Comparison of ENCODE assay signal across 8 cellular contexts in genomic region chr10:46284286-46285229, GRCh38. TPM values are rescaled to one million over a fixed set of nuclear protein-coding genes. Genes with fewer than 3 reads are reported as not detected.
DNase-seq lines count a peak whose midpoint lies in the region; ATAC-seq and TF ChIP-seq lines count a peak whose summit lies in the region.

No MANE protein-coding gene starts in this region.

- H3K36me3 Mint-ChIP-seq in glutamatergic neuron (ENCODE audit: unreplicated experiment) (no peaks in the 10 kb centered on the region), osteocyte (ENCODE audit: unreplicated experiment) (no peaks in the 10 kb centered on the region)

- DNase-seq in DND-41 (peak; percentile 87), SK-MEL-5 (ENCODE audit: low read depth, low spot score) (peak; percentile 63), glutamatergic neuron (peak; percentile 80), osteocyte (ENCODE audit: extremely low spot score, unreplicated experiment) (peak; percentile 90), thyroid gland (peak; percentile 85 to 86)
- peak; percentile 67 for DNase-seq in Jurkat, Clone E6-1 (ENCODE audit: low read depth, low spot score)
- DNase-seq in activated naive CD4-positive, alpha-beta T cell treated with anti-CD3 and anti-CD28 coated beads, Interleukin-2, amount 50 U/mL, for 16 hours: peak; percentile 80

- no peaks in the 10 kb centered on the region for H3K79me2 ChIP-seq in DND-41 (ENCODE audit: insufficient read depth, low read length)

- H3K27me3 Mint-ChIP-seq in glutamatergic neuron (ENCODE audit: unreplicated experiment): peaks cover 10% of the 10 kb centered on the region
- H3K27me3 Mint-ChIP-seq in osteocyte (ENCODE audit: unreplicated experiment): peaks cover 30% of the 10 kb centered on the region

- intact Hi-C loops in thyroid gland (cut with DNase I): loop anchor here (5.0 to 10.0 kb wide), 2 partner anchors 180 to 1098 kb away; partner anchors contain the start of gene ZNF488

- in situ Hi-C loops in SK-MEL-5 (cut with HindIII; ENCODE audit: low pct_unique_long_range_greater_than_20kb, low sequenced_read_pairs): no loop called here

- H3K4me1 Mint-ChIP-seq in glutamatergic neuron (ENCODE audit: low read depth, unreplicated experiment) (peaks cover 8% of the 10 kb centered on the region), osteocyte (ENCODE audit: unreplicated experiment) (peaks cover 15% of the 10 kb centered on the region)

- H3K4me2 ChIP-seq in DND-41 (ENCODE audit: insufficient read depth, low read length): peak overlapping the region; percentile 85

- ATAC-seq in DND-41 (ENCODE audit: insufficient read depth, low read depth): peak; percentile 85
- ATAC-seq in GM21723 (IDR thresholded peaks at IDR 0.05; ENCODE audit: unreplicated experiment): peak; percentile 93

- H3K4me3 Mint-ChIP-seq in glutamatergic neuron (ENCODE audit: unreplicated experiment): peak overlapping the region; percentile 89
- H3K4me3 Mint-ChIP-seq in osteocyte (ENCODE audit: unreplicated experiment): peak overlapping the region; percentile 84

- H3K4me1 ChIP-seq in DND-41 (ENCODE audit: insufficient read depth, low read length): peaks cover 27% of the 10 kb centered on the region
- H3K4me1 ChIP-seq in thyroid gland: peaks cover 20 to 26% of the 10 kb centered on the region in 2 donors

- peak overlapping the region; percentile 54 for H3K27ac ChIP-seq in DND-41 (ENCODE audit: low read length)
- H3K27ac ChIP-seq in thyroid gland: peak overlapping the region; percentile 55 to 76 (median 71)

- TF ChIP-seq CTCF in DND-41 (IDR thresholded peaks at IDR 0.05; ENCODE audit: borderline replicate concordance, extremely low read depth, low read length, poor library complexity, severe bottlenecking) (no peak), glutamatergic neuron (IDR thresholded peaks at IDR 0.05; ENCODE audit: partially characterized antibody, unreplicated experiment) (no peak), osteocyte (IDR thresholded peaks at IDR 0.05) (no peak), thyroid gland (IDR thresholded peaks at IDR 0.05) (no peak)

- H3K9me3 ChIP-seq in DND-41 (ENCODE audit: insufficient read depth, low read length, severe bottlenecking) (no peaks in the 10 kb centered on the region), thyroid gland (no peaks in the 10 kb centered on the region)

- H3K27ac Mint-ChIP-seq in glutamatergic neuron (ENCODE audit: unreplicated experiment) (peak overlapping the region; percentile 33), osteocyte (ENCODE audit: unreplicated experiment) (peak overlapping the region; percentile 72)

- peak in 1 of 2 donors; percentile 55 for TF ChIP-seq POLR2A in thyroid gland (IDR thresholded peaks at IDR 0.05)

- 6 to 7% methylated on average over 31 to 33 of the region's 82 CpGs for WGBS in thyroid gland, 2 donors

- H2AFZ ChIP-seq in DND-41 (ENCODE audit: low read depth, low read length): peak overlapping the region; percentile 72

- peaks cover 5% of the 10 kb centered on the region for H3K27me3 ChIP-seq in DND-41 (ENCODE audit: insufficient read depth, low read length, poor library complexity)
- H3K27me3 ChIP-seq in thyroid gland: no peaks in the 10 kb centered on the region

- H4K20me1 ChIP-seq in DND-41 (ENCODE audit: insufficient read depth, low read length): no peaks in the 10 kb centered on the region

- peaks cover 5% of the 10 kb centered on the region for H3K9me3 Mint-ChIP-seq in glutamatergic neuron (ENCODE audit: unreplicated experiment)
- no peaks in the 10 kb centered on the region for H3K9me3 Mint-ChIP-seq in osteocyte (ENCODE audit: unreplicated experiment)

- H3K36me3 ChIP-seq in DND-41 (ENCODE audit: insufficient read depth, low read length): no peaks in the 10 kb centered on the region
- no peaks in the 10 kb centered on the region for H3K36me3 ChIP-seq in thyroid gland

- peak overlapping the region; percentile 83 for H3K9ac ChIP-seq in DND-41 (ENCODE audit: low read depth, low read length)

- H3K4me3 ChIP-seq in DND-41 (ENCODE audit: low read depth in 1 of 2, low read length in 2 of 2) (peak overlapping the region; percentile 37 to 69), thyroid gland (replicated peaks in 1 of 3) (peak overlapping the region; percentile 41 to 73 (median 49))
- peak overlapping the region; percentile 67 for H3K4me3 ChIP-seq in Jurkat, Clone E6-1 (ENCODE audit: low read length)

RNA-seq across cellular contexts. Expression of gene ANTXRL, which starts 2.2 kb away (rescaled TPM):
- not detected for polyA plus RNA-seq in Jurkat, Clone E6-1 (2012; ENCODE audit: insufficient read depth, insufficient read length)
- total RNA-seq in SK-MEL-5 (2014; rRNA removed; shearing (Covaris generic)): not detected in 2 replicates
- 0.05 TPM in 2 replicates for polyA plus RNA-seq in SK-MEL-5 (2015; cell fraction: cytosol; rRNA removed)
- polyA plus RNA-seq in SK-MEL-5 (2015; cell fraction: nucleus; rRNA removed): 4.7 TPM in 1 of 2 replicates, not detected in the other
- total RNA-seq in glutamatergic neuron (ENCODE audit: unreplicated experiment) (not detected), osteocyte (not detected in 2 replicates), thyroid gland (not detected)

Comparison
In these comparisons a context has a peak if more than half of its experiments do, and no peak if none do; other contexts are left out.
1. Peak in every context shown above with its lines: DNase-seq, ATAC-seq, H3K4me3 ChIP-seq and H3K27ac ChIP-seq.